Comparison of ENCODE assay signal across 8 cellular contexts in genomic region chr11:118401880-118402590, GRCh38. TPM values are rescaled to one million over a fixed set of nuclear protein-coding genes. Genes with fewer than 3 reads are reported as not detected.
DNase-seq lines count a peak whose midpoint lies in the region; ATAC-seq and TF ChIP-seq lines count a peak whose summit lies in the region.

No MANE protein-coding gene starts in this region.

- no peak for DNase-seq in Right ventricle myocardium inferior (ENCODE audit: missing footprints)
- no peak for DNase-seq in cardiac septum (ENCODE audit: low spot score)
- DNase-seq in dorsolateral prefrontal cortex: no peak
- no peak for DNase-seq in NCI-H2081 (lab: John Stamatoyannopoulos, UW)
- DNase-seq in GOT3 (lab: John Stamatoyannopoulos, UW): no peak

- ATAC-seq in Right ventricle myocardium inferior (peak; percentile 13), GM18498 (IDR thresholded peaks at IDR 0.05; ENCODE audit: unreplicated experiment) (no peak)

- peaks cover 48% of the 10 kb centered on the region for H3K79me2 ChIP-seq in OCI-LY1 (ENCODE audit: insufficient read depth, low read length)

- peaks cover 34% of the 10 kb centered on the region for H3K4me1 ChIP-seq in OCI-LY1 (ENCODE audit: insufficient read depth, low read length, severe bottlenecking)
- H3K4me1 ChIP-seq in mesodermal cell (ENCODE audit: control insufficient read depth, insufficient read depth, low read length, poor library complexity, severe bottlenecking): peaks cover 4% of the 10 kb centered on the region

- peak overlapping the region; percentile 79 for H3K4me2 ChIP-seq in OCI-LY1 (ENCODE audit: low read length)

- intact Hi-C loops in Right ventricle myocardium inferior (cut with DNase I): loop anchor here (1.0 to 5.0 kb wide), 3 partner anchors 34 to 87 kb away; partner anchors contain the start of gene KMT2A
- intact Hi-C loops in cardiac septum (cut with DNase I): loop anchor here (2.0 kb wide), 2 partner anchors 35 to 87 kb away; partner anchors contain the start of gene KMT2A
- intact Hi-C loops in dorsolateral prefrontal cortex (cut with DNase I): loop anchor here (2.0 kb wide), 4 partner anchors 31 to 87 kb away; partner anchors contain the start of genes KMT2A (in 1 of the 2) and UBE4A (in 1 of the 2)

- H3K9me2 ChIP-seq in OCI-LY1 (ENCODE audit: low read depth, low read length): no peaks in the 10 kb centered on the region

- H3K27me3 ChIP-seq in OCI-LY1 (ENCODE audit: insufficient read depth, low read length) (no peaks in the 10 kb centered on the region), dorsolateral prefrontal cortex (no peaks in the 10 kb centered on the region)

- H3K4me3 ChIP-seq in OCI-LY1 (ENCODE audit: low read depth, low read length, poor library complexity, severe bottlenecking): peak overlapping the region; percentile 82
- peak overlapping the region; percentile 61 to 100 (median 91) for H3K4me3 ChIP-seq in dorsolateral prefrontal cortex
- peak overlapping the region; percentile 88 for H3K4me3 ChIP-seq in mesodermal cell (ENCODE audit: extremely low read depth, insufficient read depth, low read length, poor library complexity, severe bottlenecking)

- peak overlapping the region; percentile 82 for H3K9ac ChIP-seq in OCI-LY1 (ENCODE audit: low read length)

- no peaks in the 10 kb centered on the region for H3F3A ChIP-seq in OCI-LY1 (ENCODE audit: insufficient read depth, low read length)

- peaks cover 31% of the 10 kb centered on the region for H3K36me3 ChIP-seq in OCI-LY1 (ENCODE audit: insufficient read depth, low read length)
- peaks cover 39% of the 10 kb centered on the region for H3K36me3 ChIP-seq in mesodermal cell (ENCODE audit: control insufficient read depth, insufficient read depth, low read length)

- peak overlapping the region; percentile 75 for H3K27ac ChIP-seq in OCI-LY1 (ENCODE audit: low read depth, low read length, poor library complexity, severe bottlenecking)
- H3K27ac ChIP-seq in dorsolateral prefrontal cortex: peak overlapping the region in 58 of 59 donors; percentile 52 to 99 (median 95)
- H3K27ac ChIP-seq in mesodermal cell (ENCODE audit: low read depth, low read length, severe bottlenecking): peak overlapping the region; percentile 94

- no peaks in the 10 kb centered on the region for H3K9me3 ChIP-seq in OCI-LY1 (ENCODE audit: low read length)
- H3K9me3 ChIP-seq in mesodermal cell (ENCODE audit: control insufficient read depth, low read length): no peaks in the 10 kb centered on the region

- H2AFZ ChIP-seq in OCI-LY1 (ENCODE audit: low read length): no peak overlapping the region

- no peaks in the 10 kb centered on the region for H4K20me1 ChIP-seq in OCI-LY1 (ENCODE audit: insufficient read depth, low read length)

- 7 to 12% methylated on average over 17 to 19 of the region's 22 CpGs for WGBS in mesodermal cell (ENCODE audit: insufficient coverage in 2 of 2), 2 experiments

- TF ChIP-seq CTCF in OCI-LY1 (IDR thresholded peaks at IDR 0.05; ENCODE audit: low read length) (no peak), dorsolateral prefrontal cortex (IDR thresholded peaks at IDR 0.05 in 54 of 56, conservative IDR thresholded peaks at IDR 0.05 in 2 of 56; ENCODE audit: low read depth in 1 of 56, partially characterized antibody in 56 of 56) (peak in 1 of 56 donors; percentile 2)

RNA-seq across cellular contexts. Expression of gene ATP5MG, which starts 0.6 kb away (rescaled TPM):
- total RNA-seq in Right ventricle myocardium inferior: 762 TPM
- 600 TPM for total RNA-seq in cardiac septum
- total RNA-seq in dorsolateral prefrontal cortex: 100 to 1,000 TPM in 113 of 120 experiments, 10 to 100 TPM in 7; 79.3 to 209 (median 146) TPM
- polyA plus RNA-seq in mesodermal cell (2013, experiment 1 of 2): 170 TPM
- polyA plus RNA-seq in mesodermal cell (2013, experiment 2 of 2): 186 TPM

RNA-seq across cellular contexts. Expression of gene KMT2A, which starts 34.3 kb away (rescaled TPM):
- total RNA-seq in Right ventricle myocardium inferior (24.3 TPM), cardiac septum (41.4 TPM), dorsolateral prefrontal cortex (100 to 1,000 TPM; 104 to 177 (median 133) TPM)
- polyA plus RNA-seq in mesodermal cell (2013, experiment 1 of 2): 26.7 TPM
- polyA plus RNA-seq in mesodermal cell (2013, experiment 2 of 2): 21.2 TPM

RNA-seq across cellular contexts. Expression of gene UBE4A, which starts 42.6 kb away (rescaled TPM):
- total RNA-seq in Right ventricle myocardium inferior: 32.0 TPM
- total RNA-seq in cardiac septum: 38.3 TPM
- total RNA-seq in dorsolateral prefrontal cortex: 10 to 100 TPM; 41.4 to 68.0 (median 57.4) TPM
- 24.4 TPM for polyA plus RNA-seq in mesodermal cell (2013, experiment 1 of 2)
- 24.4 TPM for polyA plus RNA-seq in mesodermal cell (2013, experiment 2 of 2)

RNA-seq across cellular contexts. Expression of gene CD3G, which starts 57.9 kb away (rescaled TPM):
- 0.78 TPM for total RNA-seq in Right ventricle myocardium inferior
- total RNA-seq in cardiac septum: 0.24 TPM
- 1 to 10 TPM in 2 of 120 experiments, under 1 TPM in 11, not detected in 107; 0.19 to 1.4 (median 0.53) TPM for total RNA-seq in dorsolateral prefrontal cortex
- not detected for polyA plus RNA-seq in mesodermal cell (2013, experiment 1 of 2)
- not detected for polyA plus RNA-seq in mesodermal cell (2013, experiment 2 of 2)

RNA-seq across cellular contexts. Expression of gene CD3D, which starts 59.5 kb away (rescaled TPM):
- total RNA-seq in Right ventricle myocardium inferior (not detected), cardiac septum (0.62 TPM), dorsolateral prefrontal cortex (1 to 10 TPM in 9 of 120 experiments, not detected in 111; 1.3 to 2.7 (median 1.7) TPM)
- polyA plus RNA-seq in mesodermal cell (2013, experiment 1 of 2): 1.4 TPM
- polyA plus RNA-seq in mesodermal cell (2013, experiment 2 of 2): 1.7 TPM
